1 cellular context compared by ENCODE assay signal in genomic region chr18:22914633-22915032, GRCh38.
TF ChIP-seq lines count a peak whose summit lies in the region.

No MANE protein-coding gene starts in this region.

TF ChIP-seq in GM23338, 12 proteins besides CTCF, POLR2A, EP300 and RAD21 (continued from another document):
- TF ChIP-seq ZNF462 (CRISPR knock-in tag; IDR thresholded peaks at IDR 0.05) (no peak), REST (IDR thresholded peaks at IDR 0.05; ENCODE audit: unreplicated experiment) (no peak)
